ENCODE assay signal across 26 cellular contexts in the genomic region with DNA sequence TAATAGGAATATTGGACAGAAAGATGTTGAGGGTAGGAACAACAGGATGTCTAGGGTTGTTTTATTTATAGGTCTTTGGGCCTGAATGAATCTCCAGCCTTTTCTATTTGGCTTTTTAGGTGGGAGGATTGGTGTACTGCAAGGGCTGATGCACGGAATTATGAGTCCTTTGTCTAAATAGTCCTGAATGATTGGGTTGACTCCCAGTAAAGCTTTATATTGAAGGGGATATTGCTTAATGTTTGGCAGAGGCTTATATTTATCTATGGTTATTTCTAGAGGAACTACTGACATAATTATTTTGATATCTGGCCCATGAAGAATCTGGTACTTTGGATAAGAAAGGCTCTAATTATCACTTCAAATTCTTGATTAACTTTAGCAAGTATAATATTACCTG.
"Had no signal": no experiment of that assay in that cellular context is flagged by ENCODE, and none has a peak within 500 bp of the region (broad histone marks: within the 10 kb centered on the region; RNA-seq: fewer than 3 reads in every experiment).

No MANE protein-coding gene starts in this region.

- H3K4me3 ChIP-seq: stomach, suprapubic skin, testis, thoracic aorta, thyroid gland, tibial artery, tibial nerve, transverse colon, upper lobe of left lung, upper lobe of right lung, uterus, vagina had no signal

- H3K36me3 ChIP-seq: stomach, suprapubic skin, thoracic aorta, thyroid gland, tibial artery, tibial nerve, transverse colon, upper lobe of left lung, upper lobe of right lung, uterus, vagina had no signal

- H3K9me3 ChIP-seq: testis, thyroid gland, upper lobe of right lung, uterus, vagina had no signal

- H3K4me1 ChIP-seq: stomach, suprapubic skin, testis, thyroid gland, tibial artery, tibial nerve, transverse colon, upper lobe of left lung, upper lobe of right lung, uterus, vagina had no signal

- DNase-seq: stimulated activated CD4-positive, alpha-beta T cell treated with anti-CD3 and anti-CD28 coated beads, Interleukin-2, amount 100 ng/mL, for 48 hours; stimulated activated CD4-positive, alpha-beta T cell treated with anti-CD3 and anti-CD28 coated beads, Interleukin-4, amount 100 ng/mL, for 1 hour; stimulated activated CD4-positive, alpha-beta T cell treated with anti-CD3 and anti-CD28 coated beads, Interleukin-4, amount 100 ng/mL, for 24 hours; stimulated activated CD4-positive, alpha-beta T cell treated with anti-CD3 and anti-CD28 coated beads, Interleukin-4, amount 100 ng/mL, for 4 hours; stimulated activated CD8-positive, alpha-beta memory T cell treated with anti-CD3 and anti-CD28 coated beads, Interleukin-4, amount 100 ng/mL, for 48 hours; stimulated activated naive B cell treated with anti-CD40 and anti-IgM and Interleukin-4, amounts not matched to agents 10 μg/mL and 1 μg/mL and 100 μg/mL, for 72 hours; stimulated activated naive CD4-positive, alpha-beta T cell; stimulated activated naive CD4-positive, alpha-beta T cell treated with Interleukin-2 at 50 U/mL for 16 hours; stimulated activated naive CD8-positive, alpha-beta T cell treated with anti-CD3 and anti-CD28 coated beads, Interleukin-15, amount 100 ng/mL, for 72 hours; stimulated activated naive CD8-positive, alpha-beta T cell treated with anti-CD3 and anti-CD28 coated beads, Interleukin-15, Interleukin-2, amounts not matched to agents 100 U/mL and 50 U/mL, for 24 hours; stomach; substantia nigra; testis; thyroid gland; tibial artery; transverse colon; trophoblast cell; upper lobe of left lung; upper lobe of right lung; uterus had no signal

- ATAC-seq: stimulated activated effector memory CD8-positive, alpha-beta T cell treated with anti-CD3 and anti-CD28 coated beads, Interleukin-12 subunit alpha, Interleukin-12 subunit beta, amount 100 ng/mL, for 72 hours; stimulated activated memory B cell treated with anti-CD40 and anti-IgM and Interleukin-4, amounts not matched to agents 10 μg/mL and 1 μg/mL and 100 μg/mL, for 72 hours; stimulated activated naive B cell treated with anti-CD40 and anti-IgM and Interleukin-4, amounts not matched to agents 10 μg/mL and 1 μg/mL and 100 μg/mL, for 72 hours; stimulated activated naive CD8-positive, alpha-beta T cell treated with anti-CD3 and anti-CD28 coated beads, Interleukin-15, amount 100 ng/mL, for 72 hours; stimulated activated naive CD8-positive, alpha-beta T cell treated with anti-CD3 and anti-CD28 coated beads, Interleukin-15, Interleukin-2, amounts not matched to agents 100 U/mL and 50 U/mL, for 24 hours; upper lobe of right lung had no signal

- H3K27me3 ChIP-seq: stomach, suprapubic skin, testis, thyroid gland, tibial artery, tibial nerve, transverse colon, upper lobe of left lung, upper lobe of right lung, uterus, vagina had no signal

- H3K27ac ChIP-seq: stomach, suprapubic skin, testis, thoracic aorta, thyroid gland, tibial artery, tibial nerve, transverse colon, upper lobe of left lung, upper lobe of right lung, uterus, vagina had no signal
